Comparison of ENCODE assay signal across 5 cellular contexts in the genomic region with DNA sequence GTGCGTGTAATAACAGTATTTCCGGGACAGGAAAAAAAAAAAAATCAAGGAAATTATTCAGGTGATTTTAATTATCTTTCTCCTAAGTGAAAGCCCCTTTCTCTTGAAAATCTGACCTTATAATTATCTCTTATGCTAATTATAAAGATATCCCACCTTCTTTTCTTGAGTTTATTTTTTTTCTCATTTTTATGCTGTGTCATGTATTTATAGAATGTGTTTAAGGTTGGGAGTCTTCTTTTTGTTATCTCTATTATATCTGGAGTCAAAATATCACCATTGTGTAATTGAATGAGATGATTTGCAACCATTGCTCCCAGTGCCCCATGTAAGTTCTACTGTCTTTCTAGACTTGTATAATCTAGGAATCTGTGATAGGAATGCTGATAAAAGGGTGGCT.
TF ChIP-seq lines count a peak whose summit lies in the region.

No MANE protein-coding gene starts in this region.

TF ChIP-seq in SK-N-SH, 30 proteins besides CTCF, POLR2A, EP300 and RAD21:
- 0 out of 2 replicates have a peak, but pooled peaks have one; percentile 40 for TF ChIP-seq TCF12 (IDR thresholded peaks at IDR 0.05)
- no peak for TF ChIP-seq TEAD4 (IDR thresholded peaks at IDR 0.05; ENCODE audit: borderline replicate concordance, insufficient read depth)

TF ChIP-seq in SK-N-SH treated with all-trans-retinoic acid at 6 μM for 48 hours, 23 proteins besides CTCF, POLR2A, EP300 and RAD21 (continued from another document):
- no peak for TF ChIP-seq PPARA (CRISPR knock-in tag; IDR thresholded peaks at IDR 0.05; ENCODE audit: borderline replicate concordance)
- no peak for TF ChIP-seq ZFP3 (CRISPR knock-in tag; IDR thresholded peaks at IDR 0.05)
- TF ChIP-seq OSR1 (CRISPR knock-in tag; IDR thresholded peaks at IDR 0.05): no peak
- TF ChIP-seq GLIS3 (CRISPR knock-in tag; IDR thresholded peaks at IDR 0.05): no peak
- no peak for TF ChIP-seq CSDC2 (CRISPR knock-in tag; IDR thresholded peaks at IDR 0.05)
- no peak for TF ChIP-seq ZFP30 (CRISPR knock-in tag; IDR thresholded peaks at IDR 0.05)
TF ChIP-seq in SK-N-SH treated with all-trans-retinoic acid at 6 μM for 48 hours: peak in this region for 0.

TF ChIP-seq in A549, 52 proteins besides CTCF, POLR2A, EP300 and RAD21:
- TF ChIP-seq MAFK (IDR thresholded peaks at IDR 0.05; ENCODE audit: partially characterized antibody) (peak; percentile 55), HOXA7 (CRISPR knock-in tag; IDR thresholded peaks at IDR 0.05) (no peak)

TF ChIP-seq in HEK293, 187 proteins besides CTCF, POLR2A, EP300 and RAD21 (continued from another document):
- TF ChIP-seq, protein P1, sequence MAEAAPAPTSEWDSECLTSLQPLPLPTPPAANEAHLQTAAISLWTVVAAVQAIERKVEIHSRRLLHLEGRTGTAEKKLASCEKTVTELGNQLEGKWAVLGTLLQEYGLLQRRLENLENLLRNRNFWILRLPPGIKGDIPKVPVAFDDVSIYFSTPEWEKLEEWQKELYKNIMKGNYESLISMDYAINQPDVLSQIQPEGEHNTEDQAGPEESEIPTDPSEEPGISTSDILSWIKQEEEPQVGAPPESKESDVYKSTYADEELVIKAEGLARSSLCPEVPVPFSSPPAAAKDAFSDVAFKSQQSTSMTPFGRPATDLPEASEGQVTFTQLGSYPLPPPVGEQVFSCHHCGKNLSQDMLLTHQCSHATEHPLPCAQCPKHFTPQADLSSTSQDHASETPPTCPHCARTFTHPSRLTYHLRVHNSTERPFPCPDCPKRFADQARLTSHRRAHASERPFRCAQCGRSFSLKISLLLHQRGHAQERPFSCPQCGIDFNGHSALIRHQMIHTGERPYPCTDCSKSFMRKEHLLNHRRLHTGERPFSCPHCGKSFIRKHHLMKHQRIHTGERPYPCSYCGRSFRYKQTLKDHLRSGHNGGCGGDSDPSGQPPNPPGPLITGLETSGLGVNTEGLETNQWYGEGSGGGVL (tag by site-specific recombination; IDR thresholded peaks at IDR 0.05): no peak
- TF ChIP-seq ZNF202 (tag by site-specific recombination; IDR thresholded peaks at IDR 0.05; ENCODE audit: borderline replicate concordance) (no peak), PRDM1 (tag by site-specific recombination; IDR thresholded peaks at IDR 0.05) (0 out of 2 replicates have a peak, but pooled peaks have one; percentile 25), KLF8 (tag by site-specific recombination; IDR thresholded peaks at IDR 0.05) (no peak), ZSCAN23 (tag by site-specific recombination; IDR thresholded peaks at IDR 0.05) (no peak)
- TF ChIP-seq, protein P2, sequence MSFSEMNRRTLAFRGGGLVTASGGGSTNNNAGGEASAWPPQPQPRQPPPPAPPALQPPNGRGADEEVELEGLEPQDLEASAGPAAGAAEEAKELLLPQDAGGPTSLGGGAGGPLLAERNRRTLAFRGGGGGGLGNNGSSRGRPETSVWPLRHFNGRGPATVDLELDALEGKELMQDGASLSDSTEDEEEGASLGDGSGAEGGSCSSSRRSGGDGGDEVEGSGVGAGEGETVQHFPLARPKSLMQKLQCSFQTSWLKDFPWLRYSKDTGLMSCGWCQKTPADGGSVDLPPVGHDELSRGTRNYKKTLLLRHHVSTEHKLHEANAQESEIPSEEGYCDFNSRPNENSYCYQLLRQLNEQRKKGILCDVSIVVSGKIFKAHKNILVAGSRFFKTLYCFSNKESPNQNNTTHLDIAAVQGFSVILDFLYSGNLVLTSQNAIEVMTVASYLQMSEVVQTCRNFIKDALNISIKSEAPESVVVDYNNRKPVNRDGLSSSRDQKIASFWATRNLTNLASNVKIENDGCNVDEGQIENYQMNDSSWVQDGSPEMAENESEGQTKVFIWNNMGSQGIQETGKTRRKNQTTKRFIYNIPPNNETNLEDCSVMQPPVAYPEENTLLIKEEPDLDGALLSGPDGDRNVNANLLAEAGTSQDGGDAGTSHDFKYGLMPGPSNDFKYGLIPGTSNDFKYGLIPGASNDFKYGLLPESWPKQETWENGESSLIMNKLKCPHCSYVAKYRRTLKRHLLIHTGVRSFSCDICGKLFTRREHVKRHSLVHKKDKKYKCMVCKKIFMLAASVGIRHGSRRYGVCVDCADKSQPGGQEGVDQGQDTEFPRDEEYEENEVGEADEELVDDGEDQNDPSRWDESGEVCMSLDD (tag by site-specific recombination; IDR thresholded peaks at IDR 0.05): no peak

TF ChIP-seq in K562, 482 proteins besides CTCF, POLR2A, EP300 and RAD21:
- no peak for TF ChIP-seq SMC3 (conservative IDR thresholded peaks at IDR 0.05; ENCODE audit: insufficient read depth, low read depth, low read length)
- TF ChIP-seq, protein P3, sequence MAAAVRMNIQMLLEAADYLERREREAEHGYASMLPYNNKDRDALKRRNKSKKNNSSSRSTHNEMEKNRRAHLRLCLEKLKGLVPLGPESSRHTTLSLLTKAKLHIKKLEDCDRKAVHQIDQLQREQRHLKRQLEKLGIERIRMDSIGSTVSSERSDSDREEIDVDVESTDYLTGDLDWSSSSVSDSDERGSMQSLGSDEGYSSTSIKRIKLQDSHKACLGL (CRISPR knock-in tag; IDR thresholded peaks at IDR 0.05; ENCODE audit: borderline replicate concordance, poor library complexity, severe bottlenecking): no peak
- TF ChIP-seq MAFG (tag; conservative IDR thresholded peaks at IDR 0.05): peak; percentile 68
- peak; percentile 85 for TF ChIP-seq ZNF316 (IDR thresholded peaks at IDR 0.05)
- peak; percentile 64 for TF ChIP-seq C11orf30 (IDR thresholded peaks at IDR 0.05; ENCODE audit: low read depth)
- no peak for TF ChIP-seq ZNF764 (CRISPR knock-in tag; IDR thresholded peaks at IDR 0.05; ENCODE audit: low read depth)
